Comparison of ENCODE assay signal across 14 cellular contexts in the genomic region with DNA sequence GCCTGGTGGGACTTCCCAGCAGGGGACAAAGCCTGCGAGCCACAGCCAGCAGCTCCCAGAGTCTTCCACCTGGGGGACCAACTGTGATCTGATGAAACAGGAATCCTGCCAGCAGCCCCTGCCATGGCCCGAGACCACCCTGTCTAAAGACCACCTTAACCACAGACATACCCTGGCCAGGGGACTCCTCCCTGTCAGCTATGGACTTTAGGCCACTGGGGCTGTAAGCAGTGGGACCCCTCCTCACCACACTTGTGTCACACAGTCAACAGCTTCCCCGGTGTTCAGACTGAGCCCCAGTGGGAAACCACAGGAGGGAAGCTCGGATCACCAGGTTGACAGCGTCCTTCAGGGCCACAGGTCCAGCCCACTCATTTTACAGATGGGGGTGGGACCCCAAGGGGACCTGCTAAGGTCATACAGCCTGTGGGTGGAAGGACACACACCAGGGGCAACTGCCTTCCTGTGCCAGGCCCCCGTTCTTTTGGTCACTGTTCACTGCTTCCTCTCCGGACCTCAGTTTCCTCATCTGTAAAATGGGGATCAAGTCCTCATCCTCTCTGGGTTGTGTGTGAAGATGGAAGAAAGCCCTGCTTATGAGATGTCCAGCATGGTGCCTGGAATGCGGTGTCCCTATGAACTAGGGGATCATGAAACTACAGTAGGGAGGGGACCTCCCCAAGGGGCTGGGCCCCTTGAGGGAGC. TPM values are rescaled to one million over a fixed set of nuclear protein-coding genes. Genes with fewer than 3 reads are reported as not detected.
A peak's percentile ranks its signal among the peaks of the same experiment; 100 is the strongest.
DNase-seq lines count a peak whose midpoint lies in the region; TF ChIP-seq lines count a peak whose summit lies in the region.
"Had no signal": no experiment of that assay in that cellular context is flagged by ENCODE, and none has a peak within 500 bp of the region (broad histone marks: within the 10 kb centered on the region; RNA-seq: fewer than 3 reads in every experiment).

No MANE protein-coding gene starts in this region.

- no peaks in the 10 kb centered on the region for H3K36me3 Mint-ChIP-seq in CD4-positive, alpha-beta memory T cell
- H3K36me3 Mint-ChIP-seq: CD14-positive monocyte had no signal

- no peak overlapping the region for H3K4me3 Mint-ChIP-seq in CD4-positive, alpha-beta memory T cell
- H3K4me3 Mint-ChIP-seq: CD14-positive monocyte had no signal

- peak overlapping the region; percentile 97 for H3K27ac ChIP-seq in fibroblast of lung (ENCODE audit: insufficient read depth, low read length)
- no peak overlapping the region for H3K27ac ChIP-seq in CD4-positive, alpha-beta memory T cell (ENCODE audit: low read depth, low read length)

- H3K4me3 ChIP-seq in fibroblast of lung (replicated peaks in 1 of 4; ENCODE audit: control extremely low read depth in 1 of 4, insufficient read depth in 1 of 4, low read depth in 3 of 4, low read length in 4 of 4) (no peak overlapping the region), retinal pigment epithelial cell (ENCODE audit: low read length) (peak overlapping the region; percentile 26)
- no peak overlapping the region for H3K4me3 ChIP-seq in CD4-positive, alpha-beta memory T cell (ENCODE audit: low read length in 2 of 2)

- H3K4me1 Mint-ChIP-seq in CD4-positive, alpha-beta memory T cell = peaks cover 0 to 8% (median 3%) of the 10 kb centered on the region in 4 donors
- H3K4me1 Mint-ChIP-seq: CD14-positive monocyte had no signal

- H3K27me3 ChIP-seq in fibroblast of lung (ENCODE audit: control insufficient read depth, insufficient read depth, low read length) = no peaks in the 10 kb centered on the region
- H3K27me3 ChIP-seq in CD4-positive, alpha-beta memory T cell (ENCODE audit: insufficient read depth, low read length) = no peaks in the 10 kb centered on the region

- no peak overlapping the region for H2AFZ ChIP-seq in fibroblast of lung (ENCODE audit: low read length)

- CTCF ChIA-PET in CD4-positive, alpha-beta memory T cell (lab: Charles Lee; ENCODE audit: partially characterized antibody) = interaction anchor here (1.7 kb wide), 1 partner anchor 9 kb away, joined by 4 read pairs; no protein-coding TSS in a partner anchor

- H3K4me1 ChIP-seq in fibroblast of lung (ENCODE audit: control insufficient read depth, extremely low read depth, insufficient read depth, low read length) = peaks cover 50% of the 10 kb centered on the region
- H3K4me1 ChIP-seq in CD4-positive, alpha-beta memory T cell (ENCODE audit: insufficient read depth, low read length) = no peaks in the 10 kb centered on the region

- no peak overlapping the region for H3K27ac Mint-ChIP-seq in CD4-positive, alpha-beta memory T cell
- H3K27ac Mint-ChIP-seq: CD14-positive monocyte had no signal

- no peaks in the 10 kb centered on the region for H3K9me3 Mint-ChIP-seq in CD4-positive, alpha-beta memory T cell

- no peak overlapping the region for H3K9ac ChIP-seq in fibroblast of lung (ENCODE audit: insufficient read depth, low read length)

- intact Hi-C loops in CD4-positive, alpha-beta memory T cell (cut with micrococcal nuclease) = no loop called here

- no peaks in the 10 kb centered on the region for H4K20me1 ChIP-seq in fibroblast of lung (ENCODE audit: control insufficient read depth, extremely low read depth, insufficient read depth, low read length)

- peak; percentile 62 for DNase-seq in Caki2 (ENCODE audit: low read depth)
- DNase-seq in SW480 (ENCODE audit: low spot score) = peak; percentile 76
- DNase-seq in fibroblast of lung (ENCODE audit: low read depth in 2 of 2) = no peak
- DNase-seq in retinal pigment epithelial cell (ENCODE audit: low read depth) = no peak
- DNase-seq in GM10266 (ENCODE audit: extremely low spot score) = no peak
- no peak for DNase-seq in CD4-positive, alpha-beta memory T cell
- DNase-seq in NCI-H524 (lab: John Stamatoyannopoulos, UW) = no peak
- DNase-seq in NCI-H1436 (lab: John Stamatoyannopoulos, UW) = no peak
- DNase-seq: activated naive CD4-positive, alpha-beta T cell; effector CD4-positive, alpha-beta T cell; NCI-H187; stimulated activated CD4-positive, alpha-beta T cell treated with anti-CD3 and anti-CD28 coated beads, Interleukin-15, amount 100 ng/mL, for 24 hours; stimulated activated naive CD4-positive, alpha-beta T cell had no signal

- no peaks in the 10 kb centered on the region for H3K27me3 Mint-ChIP-seq in CD4-positive, alpha-beta memory T cell

- in situ Hi-C loops in Caki2 (cut with HindIII; ENCODE audit: low pct_unique_long_range_greater_than_20kb, low sequenced_read_pairs) = no loop called here

- TF ChIP-seq CTCF in fibroblast of lung (conservative IDR thresholded peaks at IDR 0.05 in 1 of 2, IDR thresholded peaks at IDR 0.05 in 1 of 2; ENCODE audit: low read depth in 1 of 2, low read length in 2 of 2) (no peak), retinal pigment epithelial cell (conservative IDR thresholded peaks at IDR 0.05; ENCODE audit: low read depth, low read length) (no peak), GM10266 (IDR thresholded peaks at IDR 0.05; ENCODE audit: control insufficient read depth, insufficient read depth, low read depth, missing control alignments) (no peak)

- H3K4me2 ChIP-seq in fibroblast of lung (ENCODE audit: extremely low read depth, insufficient read depth, low read length) = peak overlapping the region; percentile 44

- peaks cover 77% of the 10 kb centered on the region for H3K79me2 ChIP-seq in fibroblast of lung (ENCODE audit: control insufficient read depth, insufficient read depth, low read length)

- H3K9me3 ChIP-seq in fibroblast of lung (ENCODE audit: control insufficient read depth, insufficient read depth, low read depth, low read length) = no peaks in the 10 kb centered on the region
- H3K9me3 ChIP-seq in CD4-positive, alpha-beta memory T cell (ENCODE audit: control insufficient read depth in 1 of 2, low read length in 2 of 2) = no peaks in the 10 kb centered on the region

- POLR2A ChIA-PET in CD4-positive, alpha-beta memory T cell (lab: Charles Lee; ENCODE audit: partially characterized antibody) = no interaction called here

- H3K36me3 ChIP-seq in fibroblast of lung (ENCODE audit: control insufficient read depth, insufficient read depth, low read length) = peaks cover 39% of the 10 kb centered on the region
- H3K36me3 ChIP-seq in CD4-positive, alpha-beta memory T cell (ENCODE audit: insufficient read depth, low read length) = no peaks in the 10 kb centered on the region

RNA-seq across cellular contexts. Expression of gene EPHA2, which starts 11.4 kb away (rescaled TPM):
- 64.0 and 81.3 TPM in 2 replicates for total RNA-seq in Caki2 (2014; rRNA removed; shearing (Covaris generic); ENCODE audit: low replicate concordance)
- 21.1 and 24.6 TPM in 2 replicates for total RNA-seq in fibroblast of lung
- polyA plus RNA-seq in fibroblast of lung = 9.8 and 22.6 TPM in 2 replicates
- 11.0 and 26.4 TPM in 2 replicates for polyA plus RNA-seq in fibroblast of lung (2012)
- polyA minus RNA-seq in fibroblast of lung (ENCODE audit: low replicate concordance) = 46.5 and 99.3 TPM in 2 replicates
- total RNA-seq in CD4-positive, alpha-beta memory T cell = not detected
- polyA plus RNA-seq in CD4-positive, alpha-beta memory T cell = not detected
- polyA plus RNA-seq: CD14-positive monocyte had no signal

Comparison
In these comparisons a context has a peak if more than half of its experiments do, and no peak if none do; other contexts are left out.
1. DNase-seq: peak in Caki2 (single experiment) and SW480 (single experiment); none in fibroblast of lung (0 of 2), retinal pigment epithelial cell (single experiment), GM10266 (single experiment), CD4-positive, alpha-beta memory T cell (0 of 5), NCI-H524 (0 of 2) and NCI-H1436 (single experiment).
2. RNA of gene EPHA2, which starts 11.4 kb away (total RNA-seq): 64.0 to 81.3 TPM in Caki2 and 21.1 to 24.6 TPM in fibroblast of lung; not detected in CD4-positive, alpha-beta memory T cell; every median in the first group is over 10 times any median in the second.